30 cellular contexts compared by ENCODE assay signal in genomic region chr9:70465904-70466303, GRCh38.
"Had no signal": no experiment of that assay in that cellular context is flagged by ENCODE, and none has a peak within 500 bp of the region (broad histone marks: within the 10 kb centered on the region; RNA-seq: fewer than 3 reads in every experiment).

No MANE protein-coding gene starts in this region.

- H2AFZ ChIP-seq: neural progenitor cell, parathyroid adenoma had no signal

- H3K4me1 ChIP-seq: neural progenitor cell had no signal

- H3K9ac ChIP-seq: neural progenitor cell, parathyroid adenoma had no signal

- H3K9me3 ChIP-seq: breast epithelium, heart left ventricle, lower lobe of right lung, right atrium auricular region, testis, transverse colon had no signal

- H3K4me3 ChIP-seq: breast epithelium, heart left ventricle, lower lobe of right lung, neural progenitor cell, right atrium auricular region, testis, transverse colon had no signal

- H3K27ac ChIP-seq: breast epithelium, lower lobe of right lung, neural progenitor cell, parathyroid adenoma, testis, transverse colon, WERI-Rb-1 had no signal

- H3K4me3 Mint-ChIP-seq: activated CD8-positive, alpha-beta memory T cell treated with anti-CD3 and anti-CD28 coated beads, Interleukin-2, amount 10 ng/mL, durations not matched to agents 7 days and 5 days; activated CD8-positive, alpha-beta T cell treated with anti-CD3 and anti-CD28 coated beads, Interleukin-2, amount 10 ng/mL, durations not matched to agents 7 days and 5 days; endodermal cell; immature natural killer cell; natural killer cell; neural progenitor cell; stimulated activated naive B cell treated with anti-CD40 and anti-IgM and Interleukin-4, amounts not matched to agents 10 μg/mL and 1 μg/mL and 100 μg/mL, for 72 hours; T-helper 1 cell treated with Interleukin-12 subunit alpha and Interleukin-12 subunit beta and Interleukin-4 antibody, amounts not matched to agents 30 μg/mL and 1 μg/mL, for 36 hours had no signal

- H3K36me3 Mint-ChIP-seq: activated CD8-positive, alpha-beta memory T cell treated with anti-CD3 and anti-CD28 coated beads, Interleukin-2, amount 10 ng/mL, durations not matched to agents 7 days and 5 days; immature natural killer cell; natural killer cell; neural progenitor cell; stimulated activated naive B cell treated with anti-CD40 and anti-IgM and Interleukin-4, amounts not matched to agents 10 μg/mL and 1 μg/mL and 100 μg/mL, for 72 hours had no signal

- ATAC-seq: activated CD4-positive, CD25-positive, alpha-beta regulatory T cell treated with anti-CD3 and anti-CD28 coated beads, Interleukin-2, amount 50 U/mL, for 24 hours; activated CD8-positive, alpha-beta memory T cell treated with anti-CD3 and anti-CD28 coated beads, Interleukin-2, amount 10 ng/mL, durations not matched to agents 7 days and 5 days; activated CD8-positive, alpha-beta T cell treated with anti-CD3 and anti-CD28 coated beads, Interleukin-2, amount 10 ng/mL, durations not matched to agents 7 days and 5 days; esophagus mucosa; heart left ventricle; left colon; lower lobe of right lung; natural killer cell; stimulated activated naive B cell treated with anti-CD40 and anti-IgM and Interleukin-4, amounts not matched to agents 10 μg/mL and 1 μg/mL and 100 μg/mL, for 72 hours had no signal

- H3K79me2 ChIP-seq: parathyroid adenoma had no signal

- H3K27ac Mint-ChIP-seq: activated CD8-positive, alpha-beta memory T cell treated with anti-CD3 and anti-CD28 coated beads, Interleukin-2, amount 10 ng/mL, durations not matched to agents 7 days and 5 days; activated CD8-positive, alpha-beta T cell treated with anti-CD3 and anti-CD28 coated beads, Interleukin-2, amount 10 ng/mL, durations not matched to agents 7 days and 5 days; endodermal cell; immature natural killer cell; natural killer cell; stimulated activated naive B cell treated with anti-CD40 and anti-IgM and Interleukin-4, amounts not matched to agents 10 μg/mL and 1 μg/mL and 100 μg/mL, for 72 hours; T-helper 1 cell treated with Interleukin-12 subunit alpha and Interleukin-12 subunit beta and Interleukin-4 antibody, amounts not matched to agents 30 μg/mL and 1 μg/mL, for 36 hours had no signal

- H3K27me3 Mint-ChIP-seq: activated CD8-positive, alpha-beta memory T cell treated with anti-CD3 and anti-CD28 coated beads, Interleukin-2, amount 10 ng/mL, durations not matched to agents 7 days and 5 days had no signal

- H3K9me3 Mint-ChIP-seq: endodermal cell; immature natural killer cell; natural killer cell; neural progenitor cell; stimulated activated naive B cell treated with anti-CD40 and anti-IgM and Interleukin-4, amounts not matched to agents 10 μg/mL and 1 μg/mL and 100 μg/mL, for 72 hours; T-helper 1 cell treated with Interleukin-12 subunit alpha and Interleukin-12 subunit beta and Interleukin-4 antibody, amounts not matched to agents 30 μg/mL and 1 μg/mL, for 36 hours had no signal

- H3K36me3 ChIP-seq: breast epithelium, heart left ventricle, lower lobe of right lung, neural progenitor cell, right atrium auricular region, transverse colon, WERI-Rb-1 had no signal

- DNase-seq: activated CD4-positive, alpha-beta T cell treated with anti-CD3 and anti-CD28 coated beads, Interleukin-2, amount 50 U/mL, for 1 hour; activated CD8-positive, alpha-beta memory T cell treated with anti-CD3 and anti-CD28 coated beads, Interleukin-2, amount 10 ng/mL, durations not matched to agents 7 days and 5 days; activated CD8-positive, alpha-beta T cell treated with anti-CD3 and anti-CD28 coated beads, Interleukin-2, amount 10 ng/mL, durations not matched to agents 7 days and 5 days; activated gamma-delta T cell; central memory CD4-positive, alpha-beta T cell; endodermal cell; foreskin fibroblast; hypothalamus; immature natural killer cell; kidney; left colon; lower lobe of right lung; mesendoderm; natural killer cell; occipital lobe; stimulated activated CD4-positive, alpha-beta T cell treated with anti-CD3 and anti-CD28 coated beads, Interleukin-15, amount 100 ng/mL, for 24 hours; stimulated activated CD4-positive, alpha-beta T cell treated with anti-CD3 and anti-CD28 coated beads, Interleukin-2, amount 100 ng/mL, for 24 hours; stimulated activated naive B cell treated with anti-CD40 and anti-IgM and Interleukin-4, amounts not matched to agents 10 μg/mL and 1 μg/mL and 100 μg/mL, for 72 hours; T1000; testis; transverse colon; WERI-Rb-1 had no signal

- H3K4me2 ChIP-seq: neural progenitor cell had no signal

- H3K27me3 ChIP-seq: breast epithelium, heart left ventricle, neural progenitor cell, right atrium auricular region, testis, transverse colon had no signal
